Comparison of ENCODE assay signal across 15 cellular contexts in the genomic region with DNA sequence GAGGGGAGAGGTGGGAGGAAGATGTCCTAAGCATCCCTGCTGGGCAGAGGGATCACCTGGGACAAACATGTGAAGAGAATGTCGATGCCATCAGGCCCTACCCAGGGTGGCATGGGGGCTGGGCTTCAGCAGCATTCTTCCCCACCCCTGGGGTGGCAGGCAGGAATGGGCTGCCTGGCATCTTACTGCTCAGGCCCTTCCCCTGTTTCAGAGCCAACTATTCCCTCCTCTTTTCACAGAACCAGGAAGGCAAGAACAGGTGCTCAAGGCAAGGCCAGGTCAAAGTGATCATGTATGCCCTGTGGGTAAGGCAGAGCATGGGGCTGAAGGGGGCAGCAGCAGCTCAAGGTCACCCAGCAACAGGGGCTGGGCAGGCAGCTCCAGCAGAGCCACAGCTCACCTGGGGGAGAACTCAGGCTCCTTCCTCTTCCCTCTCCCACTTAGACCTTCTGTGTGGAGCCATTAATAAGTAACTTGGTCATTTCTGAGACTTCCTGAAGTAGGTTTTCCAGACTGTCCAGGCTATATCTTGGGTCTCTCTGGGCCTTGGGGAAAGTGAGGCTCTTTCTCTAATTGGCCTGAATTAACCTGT.
"Had no signal": no experiment of that assay in that cellular context is flagged by ENCODE, and none has a peak within 500 bp of the region (broad histone marks: within the 10 kb centered on the region; RNA-seq: fewer than 3 reads in every experiment).

No MANE protein-coding gene starts in this region.

- DNase-seq: activated CD4-positive, alpha-beta T cell treated with anti-CD3 and anti-CD28 coated beads, Interleukin-2, amount 50 U/mL, for 1 hour; activated gamma-delta T cell treated with Interleukin-2 at 50 U/mL for 16 hours; activated naive CD8-positive, alpha-beta T cell treated with anti-CD3 and anti-CD28 coated beads for 36 hours; activated T-cell treated with anti-CD3 and anti-CD28 coated beads, Interleukin-2, amount 50 U/mL, for 4 hours; hypothalamus; mesendoderm; stimulated activated naive CD4-positive, alpha-beta T cell treated with Interleukin-2 at 50 U/mL for 16 hours; T-helper 17 cell; uterus had no signal

- H3K4me1 ChIP-seq: sigmoid colon, uterus had no signal

- H3K27me3 ChIP-seq: uterus had no signal

- H3K36me3 ChIP-seq: neural progenitor cell, sigmoid colon, uterus had no signal

- ATAC-seq: activated T-cell treated with anti-CD3 and anti-CD28 coated beads, Interleukin-2, amount 50 U/mL, for 4 hours; esophagus mucosa; left lobe of liver; T-helper 17 cell had no signal

- H3K9me3 Mint-ChIP-seq: activated naive CD8-positive, alpha-beta T cell treated with anti-CD3 and anti-CD28 coated beads for 36 hours; activated T-cell treated with anti-CD3 and anti-CD28 coated beads, Interleukin-2, amount 50 U/mL, for 4 hours; neural progenitor cell had no signal

- H3K4me2 ChIP-seq: neural progenitor cell had no signal

- H3K27ac ChIP-seq: neural progenitor cell, sigmoid colon, uterus had no signal

- H3K9ac ChIP-seq: neural progenitor cell had no signal

- H3K4me3 ChIP-seq: neural progenitor cell, sigmoid colon, uterus had no signal

- H3K4me3 Mint-ChIP-seq: activated naive CD8-positive, alpha-beta T cell treated with anti-CD3 and anti-CD28 coated beads for 36 hours; activated T-cell treated with anti-CD3 and anti-CD28 coated beads, Interleukin-2, amount 50 U/mL, for 4 hours; neural progenitor cell; T-helper 17 cell had no signal

- H3K4me1 Mint-ChIP-seq: T-helper 17 cell had no signal

- FAIRE-seq: endometrium, TTC549 had no signal

- H3K9me3 ChIP-seq: sigmoid colon, uterus had no signal

- H3K27ac Mint-ChIP-seq: activated naive CD8-positive, alpha-beta T cell treated with anti-CD3 and anti-CD28 coated beads for 36 hours; neural progenitor cell; T-helper 17 cell had no signal

- H3K36me3 Mint-ChIP-seq: activated naive CD8-positive, alpha-beta T cell treated with anti-CD3 and anti-CD28 coated beads for 36 hours; neural progenitor cell had no signal

- H2AFZ ChIP-seq: neural progenitor cell had no signal
